In the genomic region with DNA sequence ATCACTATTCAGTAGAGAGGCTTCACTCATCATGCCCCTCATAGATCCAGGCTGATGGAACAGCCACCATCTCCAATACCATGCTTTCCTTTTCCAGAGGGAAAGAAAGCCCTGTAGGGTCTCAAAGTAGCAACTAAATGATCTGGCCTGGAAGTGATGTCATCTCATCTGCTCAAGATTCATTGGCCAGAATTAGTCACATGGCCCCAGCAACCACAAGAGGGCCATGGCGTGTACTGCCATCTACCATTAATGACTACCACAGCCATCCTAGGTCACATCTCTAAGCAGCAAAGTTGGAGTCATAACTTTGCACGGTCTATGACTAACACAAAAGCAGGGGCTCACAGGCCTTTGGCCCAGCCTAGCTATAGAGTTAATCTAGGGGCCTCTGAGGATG, we compare ENCODE assay signal across 1 cellular context.
TF ChIP-seq lines count a peak whose summit lies in the region.

No MANE protein-coding gene starts in this region.

TF ChIP-seq in WTC11, 78 proteins besides CTCF, POLR2A, EP300 and RAD21 (continued from another document):
- TF ChIP-seq, protein P1, sequence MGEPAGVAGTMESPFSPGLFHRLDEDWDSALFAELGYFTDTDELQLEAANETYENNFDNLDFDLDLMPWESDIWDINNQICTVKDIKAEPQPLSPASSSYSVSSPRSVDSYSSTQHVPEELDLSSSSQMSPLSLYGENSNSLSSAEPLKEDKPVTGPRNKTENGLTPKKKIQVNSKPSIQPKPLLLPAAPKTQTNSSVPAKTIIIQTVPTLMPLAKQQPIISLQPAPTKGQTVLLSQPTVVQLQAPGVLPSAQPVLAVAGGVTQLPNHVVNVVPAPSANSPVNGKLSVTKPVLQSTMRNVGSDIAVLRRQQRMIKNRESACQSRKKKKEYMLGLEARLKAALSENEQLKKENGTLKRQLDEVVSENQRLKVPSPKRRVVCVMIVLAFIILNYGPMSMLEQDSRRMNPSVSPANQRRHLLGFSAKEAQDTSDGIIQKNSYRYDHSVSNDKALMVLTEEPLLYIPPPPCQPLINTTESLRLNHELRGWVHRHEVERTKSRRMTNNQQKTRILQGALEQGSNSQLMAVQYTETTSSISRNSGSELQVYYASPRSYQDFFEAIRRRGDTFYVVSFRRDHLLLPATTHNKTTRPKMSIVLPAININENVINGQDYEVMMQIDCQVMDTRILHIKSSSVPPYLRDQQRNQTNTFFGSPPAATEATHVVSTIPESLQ (CRISPR knock-in tag; IDR thresholded peaks at IDR 0.05): no peak
- TF ChIP-seq, protein P2, sequence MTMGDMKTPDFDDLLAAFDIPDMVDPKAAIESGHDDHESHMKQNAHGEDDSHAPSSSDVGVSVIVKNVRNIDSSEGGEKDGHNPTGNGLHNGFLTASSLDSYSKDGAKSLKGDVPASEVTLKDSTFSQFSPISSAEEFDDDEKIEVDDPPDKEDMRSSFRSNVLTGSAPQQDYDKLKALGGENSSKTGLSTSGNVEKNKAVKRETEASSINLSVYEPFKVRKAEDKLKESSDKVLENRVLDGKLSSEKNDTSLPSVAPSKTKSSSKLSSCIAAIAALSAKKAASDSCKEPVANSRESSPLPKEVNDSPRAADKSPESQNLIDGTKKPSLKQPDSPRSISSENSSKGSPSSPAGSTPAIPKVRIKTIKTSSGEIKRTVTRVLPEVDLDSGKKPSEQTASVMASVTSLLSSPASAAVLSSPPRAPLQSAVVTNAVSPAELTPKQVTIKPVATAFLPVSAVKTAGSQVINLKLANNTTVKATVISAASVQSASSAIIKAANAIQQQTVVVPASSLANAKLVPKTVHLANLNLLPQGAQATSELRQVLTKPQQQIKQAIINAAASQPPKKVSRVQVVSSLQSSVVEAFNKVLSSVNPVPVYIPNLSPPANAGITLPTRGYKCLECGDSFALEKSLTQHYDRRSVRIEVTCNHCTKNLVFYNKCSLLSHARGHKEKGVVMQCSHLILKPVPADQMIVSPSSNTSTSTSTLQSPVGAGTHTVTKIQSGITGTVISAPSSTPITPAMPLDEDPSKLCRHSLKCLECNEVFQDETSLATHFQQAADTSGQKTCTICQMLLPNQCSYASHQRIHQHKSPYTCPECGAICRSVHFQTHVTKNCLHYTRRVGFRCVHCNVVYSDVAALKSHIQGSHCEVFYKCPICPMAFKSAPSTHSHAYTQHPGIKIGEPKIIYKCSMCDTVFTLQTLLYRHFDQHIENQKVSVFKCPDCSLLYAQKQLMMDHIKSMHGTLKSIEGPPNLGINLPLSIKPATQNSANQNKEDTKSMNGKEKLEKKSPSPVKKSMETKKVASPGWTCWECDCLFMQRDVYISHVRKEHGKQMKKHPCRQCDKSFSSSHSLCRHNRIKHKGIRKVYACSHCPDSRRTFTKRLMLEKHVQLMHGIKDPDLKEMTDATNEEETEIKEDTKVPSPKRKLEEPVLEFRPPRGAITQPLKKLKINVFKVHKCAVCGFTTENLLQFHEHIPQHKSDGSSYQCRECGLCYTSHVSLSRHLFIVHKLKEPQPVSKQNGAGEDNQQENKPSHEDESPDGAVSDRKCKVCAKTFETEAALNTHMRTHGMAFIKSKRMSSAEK (CRISPR knock-in tag; IDR thresholded peaks at IDR 0.05; ENCODE audit: borderline replicate concordance): no peak
- no peak for TF ChIP-seq ZBTB21 (CRISPR knock-in tag; IDR thresholded peaks at IDR 0.05; ENCODE audit: borderline replicate concordance)
- no peak for TF ChIP-seq FOXK1 (CRISPR knock-in tag; IDR thresholded peaks at IDR 0.05)
